In genomic region chr3:126523745-126524428, GRCh38 we compare ENCODE assay signal across 8 cellular contexts. TPM values are rescaled to one million over a fixed set of nuclear protein-coding genes. Genes with fewer than 3 reads are reported as not detected.
A peak's percentile ranks its signal among the peaks of the same experiment; 100 is the strongest.
DNase-seq lines count a peak whose midpoint lies in the region; ATAC-seq and TF ChIP-seq lines count a peak whose summit lies in the region.

Gene CHST13, plus strand, starts transcription at chr3:126524155. Its CDS starts 178 bp downstream, at chr3:126524333.

- no peak for ATAC-seq in HG02798 (IDR thresholded peaks at IDR 0.05; ENCODE audit: poor library complexity, unreplicated experiment)

- peaks cover 3 to 4% of the 10 kb centered on the region in 2 donors for H3K4me1 ChIP-seq in ascending aorta
- no peaks in the 10 kb centered on the region for H3K4me1 ChIP-seq in smooth muscle cell (ENCODE audit: low read depth)
- no peaks in the 10 kb centered on the region for H3K4me1 ChIP-seq in CD8-positive, alpha-beta memory T cell (ENCODE audit: insufficient read depth, low read length)

- CTCF ChIA-PET in CD8-positive, alpha-beta memory T cell (lab: Charles Lee): interaction anchor here (0.9 to 1.6 kb wide), 2 partner anchors 1024 to 1025 kb away, joined by 3 to 7 read pairs; no protein-coding TSS in a partner anchor
- CTCF ChIA-PET in activated CD4-positive, alpha-beta memory T cell treated with anti-CD3 and anti-CD28 coated beads, Interleukin-2, amount 10 ng/mL, durations not matched to agents 7 days and 5 days (lab: Charles Lee): interaction anchor here (0.7 to 1.7 kb wide), 2 partner anchors 10 to 459 kb away, joined by 3 to 5 read pairs; partner anchors contain the start of gene PLXNA1

- H3K36me3 ChIP-seq in ascending aorta (no peaks in the 10 kb centered on the region), smooth muscle cell (ENCODE audit: low read depth) (no peaks in the 10 kb centered on the region)
- no peaks in the 10 kb centered on the region for H3K36me3 ChIP-seq in CD8-positive, alpha-beta memory T cell (ENCODE audit: insufficient read depth, low read length)

- H3K4me2 ChIP-seq in smooth muscle cell: peak within 1 kb of the TSS; percentile 92

- no peak within 1 kb of the TSS for H2AFZ ChIP-seq in smooth muscle cell (ENCODE audit: low read depth)

- H4K20me1 ChIP-seq in smooth muscle cell (ENCODE audit: low read depth): no peaks in the 10 kb centered on the region

- POLR2A ChIA-PET in CD8-positive, alpha-beta memory T cell (lab: Charles Lee): no interaction called here
- POLR2A ChIA-PET in activated CD4-positive, alpha-beta memory T cell treated with anti-CD3 and anti-CD28 coated beads, Interleukin-2, amount 10 ng/mL, durations not matched to agents 7 days and 5 days (lab: Charles Lee): no interaction called here

- no peak within 1 kb of the TSS for H3K27ac ChIP-seq in ascending aorta
- H3K27ac ChIP-seq in smooth muscle cell (ENCODE audit: low read depth): no peak within 1 kb of the TSS
- no peak within 1 kb of the TSS for H3K27ac ChIP-seq in CD8-positive, alpha-beta memory T cell (ENCODE audit: low read depth, low read length)

- no peaks in the 10 kb centered on the region for H3K36me3 Mint-ChIP-seq in CD8-positive, alpha-beta memory T cell
- no peaks in the 10 kb centered on the region for H3K36me3 Mint-ChIP-seq in activated CD4-positive, alpha-beta memory T cell treated with anti-CD3 and anti-CD28 coated beads, Interleukin-2, amount 10 ng/mL, durations not matched to agents 7 days and 5 days (ENCODE audit: low read depth)

- peaks cover 0 to 2% (median 0%) of the 10 kb centered on the region in 3 donors for H3K4me1 Mint-ChIP-seq in CD8-positive, alpha-beta memory T cell
- no peaks in the 10 kb centered on the region for H3K4me1 Mint-ChIP-seq in activated CD4-positive, alpha-beta memory T cell treated with anti-CD3 and anti-CD28 coated beads, Interleukin-2, amount 10 ng/mL, durations not matched to agents 7 days and 5 days

- whole genome bisulfite sequencing in smooth muscle cell (ENCODE audit: low lambda C conversion rate): 8% methylated on average over 45 of the region's 56 CpGs

- TF ChIP-seq CTCF in ascending aorta (IDR thresholded peaks at IDR 0.05) (no peak), smooth muscle cell (IDR thresholded peaks at IDR 0.05; ENCODE audit: borderline replicate concordance, insufficient read depth, poor library complexity, severe bottlenecking) (no peak)

- no peak within 1 kb of the TSS for H3K4me3 Mint-ChIP-seq in CD8-positive, alpha-beta memory T cell
- H3K4me3 Mint-ChIP-seq in activated CD4-positive, alpha-beta memory T cell treated with anti-CD3 and anti-CD28 coated beads, Interleukin-2, amount 10 ng/mL, durations not matched to agents 7 days and 5 days: no peak within 1 kb of the TSS

- peak; percentile 48 for DNase-seq in COR-L47 (lab: John Stamatoyannopoulos, UW)
- peak; percentile 49 for DNase-seq in M059J (ENCODE audit: low read depth)
- no peak for DNase-seq in ascending aorta (ENCODE audit: low spot score in 2 of 2)
- DNase-seq in iPS-NIHi11 (ENCODE audit: low spot score): peak; percentile 89
- DNase-seq in smooth muscle cell (lab: John Stamatoyannopoulos, UW; ENCODE audit: unreplicated experiment): no peak
- DNase-seq in CD8-positive, alpha-beta memory T cell: no peak
- no peak for DNase-seq in activated CD4-positive, alpha-beta memory T cell treated with anti-CD3 and anti-CD28 coated beads, Interleukin-2, amount 10 ng/mL, durations not matched to agents 7 days and 5 days

- H3K27me3 Mint-ChIP-seq in CD8-positive, alpha-beta memory T cell: peaks cover 11 to 20% of the 10 kb centered on the region in 2 donors
- peaks cover 19% of the 10 kb centered on the region for H3K27me3 Mint-ChIP-seq in activated CD4-positive, alpha-beta memory T cell treated with anti-CD3 and anti-CD28 coated beads, Interleukin-2, amount 10 ng/mL, durations not matched to agents 7 days and 5 days

- peaks cover 10% of the 10 kb centered on the region for H3K27me3 ChIP-seq in ascending aorta
- peaks cover 33% of the 10 kb centered on the region for H3K27me3 ChIP-seq in smooth muscle cell (ENCODE audit: low read depth)
- H3K27me3 ChIP-seq in CD8-positive, alpha-beta memory T cell (ENCODE audit: insufficient read depth, low read length, poor library complexity, severe bottlenecking): peaks cover 3% of the 10 kb centered on the region

- H3K27ac Mint-ChIP-seq in CD8-positive, alpha-beta memory T cell: no peak within 1 kb of the TSS
- no peak within 1 kb of the TSS for H3K27ac Mint-ChIP-seq in activated CD4-positive, alpha-beta memory T cell treated with anti-CD3 and anti-CD28 coated beads, Interleukin-2, amount 10 ng/mL, durations not matched to agents 7 days and 5 days

- H3K79me2 ChIP-seq in smooth muscle cell (ENCODE audit: low read depth): no peaks in the 10 kb centered on the region

- H3F3A ChIP-seq in smooth muscle cell (ENCODE audit: low read depth): no peaks in the 10 kb centered on the region

- no peak within 1 kb of the TSS for H3K9ac ChIP-seq in smooth muscle cell (ENCODE audit: low read depth)

- intact Hi-C loops in ascending aorta (cut with DNase I): loop anchor here (2.0 kb wide), 1 partner anchor 1021 kb away; no protein-coding TSS in a partner anchor

- H3K9me3 ChIP-seq in ascending aorta: no peaks in the 10 kb centered on the region
- H3K9me3 ChIP-seq in smooth muscle cell (replicated peaks; ENCODE audit: low read depth): no peaks in the 10 kb centered on the region
- H3K9me3 ChIP-seq in CD8-positive, alpha-beta memory T cell (ENCODE audit: low read length): no peaks in the 10 kb centered on the region

- no peaks in the 10 kb centered on the region for H3K9me3 Mint-ChIP-seq in CD8-positive, alpha-beta memory T cell
- H3K9me3 Mint-ChIP-seq in activated CD4-positive, alpha-beta memory T cell treated with anti-CD3 and anti-CD28 coated beads, Interleukin-2, amount 10 ng/mL, durations not matched to agents 7 days and 5 days: no peaks in the 10 kb centered on the region

- peak within 1 kb of the TSS; percentile 45 to 62 for H3K4me3 ChIP-seq in ascending aorta
- H3K4me3 ChIP-seq in smooth muscle cell: peak within 1 kb of the TSS; percentile 51
- H3K4me3 ChIP-seq in CD8-positive, alpha-beta memory T cell (ENCODE audit: low read length): no peak within 1 kb of the TSS

RNA-seq across cellular contexts. Expression of gene CHST13, which starts in this region (rescaled TPM):
- total RNA-seq in M059J (2014; rRNA removed; shearing (Covaris generic)): not detected in 2 replicates
- not detected for total RNA-seq in ascending aorta
- total RNA-seq in smooth muscle cell: not detected in 2 replicates
- polyA plus RNA-seq in smooth muscle cell: not detected in 2 replicates
- under 1 TPM; 0.24 to 0.31 TPM for total RNA-seq in CD8-positive, alpha-beta memory T cell
- not detected for polyA plus RNA-seq in CD8-positive, alpha-beta memory T cell
- total RNA-seq in activated CD4-positive, alpha-beta memory T cell treated with anti-CD3 and anti-CD28 coated beads, Interleukin-2, amount 10 ng/mL, durations not matched to agents 7 days and 5 days: not detected

Comparison
In these comparisons a context has a peak if more than half of its experiments do, and no peak if none do; other contexts are left out.
1. Peak in DNase-seq in M059J; RNA of the gene not detected or under 1 TPM.
2. DNase-seq: peak in COR-L47 (single experiment) and iPS-NIHi11 (single experiment); none in ascending aorta (0 of 2), smooth muscle cell (single experiment), CD8-positive, alpha-beta memory T cell (0 of 5) and activated CD4-positive, alpha-beta memory T cell treated with anti-CD3 and anti-CD28 coated beads, Interleukin-2, amount 10 ng/mL, durations not matched to agents 7 days and 5 days (single experiment).